Comparison of ENCODE assay signal across 1 cellular context in genomic region chr19:24064175-24064574, GRCh38.
TF ChIP-seq lines count a peak whose summit lies in the region.

No MANE protein-coding gene starts in this region.

TF ChIP-seq in K562, 482 proteins besides CTCF, POLR2A, EP300 and RAD21:
- TF ChIP-seq RHOXF2B (CRISPR knock-in tag; conservative IDR thresholded peaks at IDR 0.05) (no peak), CEBPB (tag; IDR thresholded peaks at IDR 0.05) (peak; percentile 55)
